20 cellular contexts compared by ENCODE assay signal in genomic region chr22:25357056-25357455, GRCh38.
DNase-seq lines count a peak whose midpoint lies in the region; ATAC-seq and TF ChIP-seq lines count a peak whose summit lies in the region.
"Had no signal": no experiment of that assay in that cellular context is flagged by ENCODE, and none has a peak within 500 bp of the region (broad histone marks: within the 10 kb centered on the region; RNA-seq: fewer than 3 reads in every experiment).

No MANE protein-coding gene starts in this region.

- ATAC-seq in heart left ventricle (no peak), left lobe of liver (no peak), sciatic nerve (no peak), HG03460 (IDR thresholded peaks at IDR 0.05; ENCODE audit: unreplicated experiment) (no peak)
- ATAC-seq: Panc1 had no signal

- no peak for TF ChIP-seq CTCF in heart left ventricle (IDR thresholded peaks at IDR 0.05)

- TF ChIP-seq POLR2A in heart left ventricle (IDR thresholded peaks at IDR 0.05) = no peak

- no peaks in the 10 kb centered on the region for H3K27me3 ChIP-seq in heart left ventricle

- H3K36me3 Mint-ChIP-seq in activated T-helper 2 cell treated with anti-CD3 and anti-CD28 coated beads, Interferon-gamma antibody, Interleukin-2, Interleukin-4, amounts not matched to agents 10 μg/mL and 5 μg/mL and 100 μg/mL, durations not matched to agents 14 hours and 24 hours and 36 hours (ENCODE audit: low read depth) = peaks cover 34% of the 10 kb centered on the region

- H3K36me3 ChIP-seq in heart left ventricle = peaks cover 0 to 80% (median 70%) of the 10 kb centered on the region in 9 donors

- peaks cover 0 to 3% (median 0%) of the 10 kb centered on the region in 12 donors for H3K4me1 ChIP-seq in heart left ventricle

- no peaks in the 10 kb centered on the region for H3K27me3 Mint-ChIP-seq in activated T-helper 2 cell treated with anti-CD3 and anti-CD28 coated beads, Interferon-gamma antibody, Interleukin-2, Interleukin-4, amounts not matched to agents 10 μg/mL and 5 μg/mL and 100 μg/mL, durations not matched to agents 14 hours and 24 hours and 36 hours (ENCODE audit: low read depth)
- H3K27me3 Mint-ChIP-seq: B cell; CD4-positive, CD25-positive, alpha-beta regulatory T cell had no signal

- H3K9me3 ChIP-seq in heart left ventricle = no peaks in the 10 kb centered on the region

- 85 to 97% (median 94%) methylated on average over 9 to 12 of the region's 12 CpGs for WGBS in heart left ventricle, 4 donors

- no peak overlapping the region for H3K27ac Mint-ChIP-seq in activated T-helper 2 cell treated with anti-CD3 and anti-CD28 coated beads, Interferon-gamma antibody, Interleukin-2, Interleukin-4, amounts not matched to agents 10 μg/mL and 5 μg/mL and 100 μg/mL, durations not matched to agents 14 hours and 24 hours and 36 hours
- H3K27ac Mint-ChIP-seq: B cell had no signal

- no peaks in the 10 kb centered on the region for H3K9me3 Mint-ChIP-seq in activated T-helper 2 cell treated with anti-CD3 and anti-CD28 coated beads, Interferon-gamma antibody, Interleukin-2, Interleukin-4, amounts not matched to agents 10 μg/mL and 5 μg/mL and 100 μg/mL, durations not matched to agents 14 hours and 24 hours and 36 hours
- H3K9me3 Mint-ChIP-seq: CD4-positive, CD25-positive, alpha-beta regulatory T cell had no signal

- DNase-seq in cardiac septum (ENCODE audit: low spot score) (peak; percentile 27), heart left ventricle (no peak), left lobe of liver (ENCODE audit: low spot score) (peak; percentile 41), sciatic nerve (ENCODE audit: low spot score) (peak; percentile 36), NK-92 (lab: John Stamatoyannopoulos, UW; ENCODE audit: unreplicated experiment) (no peak)
- no peak for DNase-seq in activated T-helper 2 cell treated with anti-CD3 and anti-CD28 coated beads, Interferon-gamma antibody, Interleukin-2, Interleukin-4, amounts not matched to agents 10 μg/mL and 5 μg/mL and 100 μg/mL, durations not matched to agents 14 hours and 24 hours and 36 hours (ENCODE audit: low spot score)
- DNase-seq: CD4-positive, CD25-positive, alpha-beta regulatory T cell; NCI-H1048; NCI-H1417; NCI-H1694 treated with DMSO at 0.1 percent for 48 hours; NCI-H2081; NCI-H2171; NCI-H226; NCI-H510A; NCI-H69; SHP77 treated with DMSO at 0.1 percent for 48 hours had no signal

- H3K27ac ChIP-seq in heart left ventricle = no peak overlapping the region
- H3K27ac ChIP-seq: HL-60 had no signal

- H3K4me3 Mint-ChIP-seq in activated T-helper 2 cell treated with anti-CD3 and anti-CD28 coated beads, Interferon-gamma antibody, Interleukin-2, Interleukin-4, amounts not matched to agents 10 μg/mL and 5 μg/mL and 100 μg/mL, durations not matched to agents 14 hours and 24 hours and 36 hours (ENCODE audit: low read depth) = no peak overlapping the region
- H3K4me3 Mint-ChIP-seq: B cell; CD4-positive, CD25-positive, alpha-beta regulatory T cell had no signal

- no peaks in the 10 kb centered on the region for H3K4me1 Mint-ChIP-seq in activated T-helper 2 cell treated with anti-CD3 and anti-CD28 coated beads, Interferon-gamma antibody, Interleukin-2, Interleukin-4, amounts not matched to agents 10 μg/mL and 5 μg/mL and 100 μg/mL, durations not matched to agents 14 hours and 24 hours and 36 hours (ENCODE audit: low read depth)
- H3K4me1 Mint-ChIP-seq: B cell; CD4-positive, CD25-positive, alpha-beta regulatory T cell had no signal

- H3K4me3 ChIP-seq in heart left ventricle = no peak overlapping the region

- intact Hi-C loops in cardiac septum (cut with DNase I) (no loop called here), heart left ventricle (cut with DNase I) (no loop called here), sciatic nerve (cut with DNase I) (no loop called here)
- intact Hi-C loops in activated T-helper 2 cell treated with anti-CD3 and anti-CD28 coated beads, Interferon-gamma antibody, Interleukin-2, Interleukin-4, amounts not matched to agents 10 μg/mL and 5 μg/mL and 100 μg/mL, durations not matched to agents 14 hours and 24 hours and 36 hours (cut with micrococcal nuclease) = no loop called here

Comparison
In these comparisons a context has a peak if more than half of its experiments do, and no peak if none do; other contexts are left out.
1. DNase-seq: peak in cardiac septum (single experiment), left lobe of liver (single experiment) and sciatic nerve (single experiment); none in heart left ventricle (0 of 5), activated T-helper 2 cell treated with anti-CD3 and anti-CD28 coated beads, Interferon-gamma antibody, Interleukin-2, Interleukin-4, amounts not matched to agents 10 μg/mL and 5 μg/mL and 100 μg/mL, durations not matched to agents 14 hours and 24 hours and 36 hours (single experiment) and NK-92 (single experiment).